In genomic region chr11:13009921-13010736, GRCh38 we compare ENCODE assay signal across 8 cellular contexts. TPM values are rescaled to one million over a fixed set of nuclear protein-coding genes. Genes with fewer than 3 reads are reported as not detected.
DNase-seq lines count a peak whose midpoint lies in the region; ATAC-seq and TF ChIP-seq lines count a peak whose summit lies in the region.

No MANE protein-coding gene starts in this region.

- POLR2A ChIA-PET in PC-9 (lab: Charles Lee; ENCODE audit: unreplicated experiment) (no interaction called here), T-cell (lab: Charles Lee) (no interaction called here)

- no peaks in the 10 kb centered on the region for H3K9me2 ChIP-seq in PC-9 (ENCODE audit: insufficient read depth)

- DNase-seq in GM13976 (ENCODE audit: low spot score) (peak; percentile 31), PC-9 (peak in 1 of 2 experiments; percentile 28), left ventricle myocardium inferior (no peak), psoas muscle (peak; percentile 16 to 56), ureter (ENCODE audit: low spot score) (no peak), T-cell (no peak), adrenal gland (no peak), KBM-7 (no peak)

- in situ Hi-C loops in GM13976 (cut with MboI; ENCODE audit: low sequenced_read_pairs, unreplicated experiment) (no loop called here), KBM-7 (cut with MboI; ENCODE audit: low pct_unique_long_range_greater_than_20kb, low sequenced_read_pairs) (no loop called here)

- no peak overlapping the region for H3K4me3 Mint-ChIP-seq in T-cell

- H3K27ac ChIP-seq in PC-9 = no peak overlapping the region
- no peak overlapping the region for H3K27ac ChIP-seq in left ventricle myocardium inferior (replicated peaks)
- H3K27ac ChIP-seq in psoas muscle = no peak overlapping the region
- H3K27ac ChIP-seq in adrenal gland = no peak overlapping the region

- H3K27me3 ChIP-seq in PC-9 (ENCODE audit: insufficient read depth, low read depth) (no peaks in the 10 kb centered on the region), left ventricle myocardium inferior (ENCODE audit: low read depth) (peaks cover 99% of the 10 kb centered on the region), psoas muscle (ENCODE audit: insufficient read depth in 3 of 3, low read length in 2 of 3) (peaks cover 3 to 73% (median 29%) of the 10 kb centered on the region in 3 donors), adrenal gland (peaks cover 79% of the 10 kb centered on the region)

- no peaks in the 10 kb centered on the region for H3K36me3 Mint-ChIP-seq in T-cell

- 1 to 2% (median 1%) methylated on average over 82 to 93 of the region's 93 CpGs for WGBS in psoas muscle, 3 donors
- 2 to 4% (median 2%) methylated on average over 37 to 93 of the region's 93 CpGs; no CpG with 5 or more reads in 1 of the 4 donors for WGBS in adrenal gland, 4 donors

- peak overlapping the region; percentile 77 for H3K4me2 ChIP-seq in PC-9

- TF ChIP-seq CTCF in GM13976 (IDR thresholded peaks at IDR 0.05; ENCODE audit: borderline replicate concordance, control extremely low read depth, extremely low read depth, insufficient read depth, missing control alignments) = no peak
- TF ChIP-seq CTCF in PC-9 (conservative IDR thresholded peaks at IDR 0.05) = no peak
- no peak for TF ChIP-seq CTCF in left ventricle myocardium inferior (IDR thresholded peaks at IDR 0.05; ENCODE audit: borderline replicate concordance)
- no peak for TF ChIP-seq CTCF in psoas muscle (IDR thresholded peaks at IDR 0.05)
- TF ChIP-seq CTCF in adrenal gland (IDR thresholded peaks at IDR 0.05) = no peak

- no peak overlapping the region for H3K27ac Mint-ChIP-seq in T-cell

- no TSS peak for BruUV-seq in PC-9 (replicated peaks; lab: Mats Ljungman, UMichigan)

- H3K36me3 ChIP-seq in PC-9 (ENCODE audit: low read depth) = no peaks in the 10 kb centered on the region
- H3K36me3 ChIP-seq in left ventricle myocardium inferior = no peaks in the 10 kb centered on the region
- no peaks in the 10 kb centered on the region for H3K36me3 ChIP-seq in psoas muscle (ENCODE audit: insufficient read depth in 1 of 2, low read depth in 1 of 2)
- no peaks in the 10 kb centered on the region for H3K36me3 ChIP-seq in adrenal gland (replicated peaks in 1 of 2)

- H2AFZ ChIP-seq in PC-9 = peak overlapping the region; percentile 82; the same call in 1 of the 2 replicates

- peaks cover 54 to 74% of the 10 kb centered on the region in 2 donors for H3K27me3 Mint-ChIP-seq in T-cell

- intact Hi-C loops in PC-9 (cut with micrococcal nuclease; ENCODE audit: unreplicated experiment) = no loop called here
- intact Hi-C loops in left ventricle myocardium inferior (cut with micrococcal nuclease) = no loop called here
- intact Hi-C loops in psoas muscle (cut with DNase I) = no loop called here
- intact Hi-C loops in adrenal gland (cut with DNase I) = no loop called here

- H3K4me3 ChIP-seq in PC-9 (peak overlapping the region; percentile 55; the same call in 1 of the 2 replicates), left ventricle myocardium inferior (peak overlapping the region; percentile 67), psoas muscle (peak overlapping the region; percentile 65), adrenal gland (no peak overlapping the region)

- no peaks in the 10 kb centered on the region for H3K9me3 Mint-ChIP-seq in T-cell

- H3K4me1 Mint-ChIP-seq in T-cell = peaks cover 2 to 9% (median 5%) of the 10 kb centered on the region in 3 donors

- H3F3A ChIP-seq in PC-9 (ENCODE audit: insufficient read depth, low read depth) = no peaks in the 10 kb centered on the region

- no peaks in the 10 kb centered on the region for H3K9me3 ChIP-seq in PC-9 (ENCODE audit: insufficient read depth, low read depth)
- H3K9me3 ChIP-seq in left ventricle myocardium inferior (replicated peaks) = no peaks in the 10 kb centered on the region
- no peaks in the 10 kb centered on the region for H3K9me3 ChIP-seq in psoas muscle
- no peaks in the 10 kb centered on the region for H3K9me3 ChIP-seq in adrenal gland (replicated peaks in 1 of 3)

- TF ChIP-seq POLR2A in adrenal gland (IDR thresholded peaks at IDR 0.05) = no peak

- peaks cover 11% of the 10 kb centered on the region; the same call in 1 of the 2 replicates for H3K4me1 ChIP-seq in PC-9 (replicated peaks; ENCODE audit: insufficient read depth)
- H3K4me1 ChIP-seq in left ventricle myocardium inferior = peaks cover 39% of the 10 kb centered on the region
- peaks cover 17% of the 10 kb centered on the region for H3K4me1 ChIP-seq in psoas muscle
- H3K4me1 ChIP-seq in adrenal gland (replicated peaks in 1 of 2) = peaks cover 4 to 21% of the 10 kb centered on the region in 2 donors

- H4K20me1 ChIP-seq in PC-9 (ENCODE audit: insufficient read depth) = no peaks in the 10 kb centered on the region

- CTCF ChIA-PET in PC-9 (lab: Charles Lee) (no interaction called here), T-cell (lab: Charles Lee) (no interaction called here)

- ATAC-seq in psoas muscle (peak in 3 of 4 donors; percentile 57 to 68 (median 61)), T-cell (replicated peaks in 1 of 4) (no peak)

- H3K79me2 ChIP-seq in PC-9 (ENCODE audit: low read depth) = no peaks in the 10 kb centered on the region

RNA-seq across cellular contexts. Expression of gene RASSF10, which starts 1.0 kb away (rescaled TPM):
- 0.35 and 0.55 TPM in 2 replicates for total RNA-seq in PC-9 (2021)
- 0.25 TPM for total RNA-seq in left ventricle myocardium inferior
- under 1 TPM; 0.26 to 0.49 (median 0.37) TPM for total RNA-seq in psoas muscle
- under 1 TPM; 0.03 to 0.17 (median 0.09) TPM for polyA plus RNA-seq in psoas muscle
- total RNA-seq in ureter = 3.7 TPM
- not detected for total RNA-seq in T-cell
- total RNA-seq in adrenal gland = not detected
- under 1 TPM in 1 of 3 donors, not detected in 2; 0.07 TPM for polyA plus RNA-seq in adrenal gland

Comparison
In these comparisons a context has a peak if more than half of its experiments do, and no peak if none do; other contexts are left out.
1. DNase-seq: peak in GM13976 (single experiment) and psoas muscle (2 of 2); none in left ventricle myocardium inferior (single experiment), ureter (single experiment), T-cell (0 of 34), adrenal gland (0 of 7) and KBM-7 (single experiment).
2. H3K4me3 ChIP-seq: peak in PC-9 (single experiment), left ventricle myocardium inferior (single experiment) and psoas muscle (single experiment); none in adrenal gland (0 of 4).
3. ATAC-seq: peak in psoas muscle (3 of 4); none in T-cell (0 of 4).